Comparison of ENCODE assay signal across 11 cellular contexts in genomic region chr11:120331301-120331966, GRCh38. TPM values are rescaled to one million over a fixed set of nuclear protein-coding genes. Genes with fewer than 3 reads are reported as not detected.
A peak's percentile ranks its signal among the peaks of the same experiment; 100 is the strongest.
DNase-seq lines count a peak whose midpoint lies in the region; ATAC-seq and TF ChIP-seq lines count a peak whose summit lies in the region.
"Had no signal": no experiment of that assay in that cellular context is flagged by ENCODE, and none has a peak within 500 bp of the region (broad histone marks: within the 10 kb centered on the region; RNA-seq: fewer than 3 reads in every experiment).

No MANE protein-coding gene starts in this region.

- no peak overlapping the region for H3K4me3 Mint-ChIP-seq in activated T-helper 2 cell treated with anti-CD3 and anti-CD28 coated beads, Interferon-gamma antibody, Interleukin-2, Interleukin-4, amounts not matched to agents 10 μg/mL and 5 μg/mL and 100 μg/mL, durations not matched to agents 14 hours and 24 hours and 36 hours (ENCODE audit: low read depth)

- ATAC-seq in Right ventricle myocardium superior (ENCODE audit: poor library complexity): peak; percentile 19
- no peak for ATAC-seq in thoracic aorta (ENCODE audit: insufficient number of reproducible peaks, low FRiP score, low read depth)
- no peak for ATAC-seq in HG02870 (IDR thresholded peaks at IDR 0.05; ENCODE audit: unreplicated experiment)
- ATAC-seq: left colon had no signal

- peaks cover 7% of the 10 kb centered on the region for H3K36me3 ChIP-seq in thoracic aorta

- H3K4me3 ChIP-seq in thoracic aorta: no peak overlapping the region

- intact Hi-C loops in Right ventricle myocardium superior (cut with DNase I): loop anchor here (10.0 kb wide), 1 partner anchor 103 kb away; no protein-coding TSS in a partner anchor
- intact Hi-C loops in activated T-helper 2 cell treated with anti-CD3 and anti-CD28 coated beads, Interferon-gamma antibody, Interleukin-2, Interleukin-4, amounts not matched to agents 10 μg/mL and 5 μg/mL and 100 μg/mL, durations not matched to agents 14 hours and 24 hours and 36 hours (cut with micrococcal nuclease): loop anchor here (10.0 kb wide), 1 partner anchor 353 kb away; no protein-coding TSS in a partner anchor

- no peaks in the 10 kb centered on the region for H3K36me3 Mint-ChIP-seq in activated T-helper 2 cell treated with anti-CD3 and anti-CD28 coated beads, Interferon-gamma antibody, Interleukin-2, Interleukin-4, amounts not matched to agents 10 μg/mL and 5 μg/mL and 100 μg/mL, durations not matched to agents 14 hours and 24 hours and 36 hours (ENCODE audit: low read depth)

- H3K9me3 ChIP-seq in thoracic aorta: no peaks in the 10 kb centered on the region

- no peaks in the 10 kb centered on the region for H3K9me3 Mint-ChIP-seq in activated T-helper 2 cell treated with anti-CD3 and anti-CD28 coated beads, Interferon-gamma antibody, Interleukin-2, Interleukin-4, amounts not matched to agents 10 μg/mL and 5 μg/mL and 100 μg/mL, durations not matched to agents 14 hours and 24 hours and 36 hours

- DNase-seq in DMS 273 (lab: John Stamatoyannopoulos, UW; ENCODE audit: unreplicated experiment): peak; percentile 60
- no peak for DNase-seq in DMS 273 treated with DMSO at 0.1 percent for 48 hours (lab: John Stamatoyannopoulos, UW)
- peak; percentile 95 for DNase-seq in amniotic epithelial cell (ENCODE audit: low read depth)
- DNase-seq in Right ventricle myocardium superior: peak; percentile 53
- DNase-seq in thoracic aorta (ENCODE audit: low spot score): no peak
- no peak for DNase-seq in NCI-H510A (lab: John Stamatoyannopoulos, UW)
- DNase-seq in activated T-helper 2 cell treated with anti-CD3 and anti-CD28 coated beads, Interferon-gamma antibody, Interleukin-2, Interleukin-4, amounts not matched to agents 10 μg/mL and 5 μg/mL and 100 μg/mL, durations not matched to agents 14 hours and 24 hours and 36 hours (ENCODE audit: low spot score): no peak
- DNase-seq: cortex of kidney, left colon had no signal

- peaks cover 42% of the 10 kb centered on the region for H3K27me3 Mint-ChIP-seq in activated T-helper 2 cell treated with anti-CD3 and anti-CD28 coated beads, Interferon-gamma antibody, Interleukin-2, Interleukin-4, amounts not matched to agents 10 μg/mL and 5 μg/mL and 100 μg/mL, durations not matched to agents 14 hours and 24 hours and 36 hours (ENCODE audit: low read depth)

- H3K4me1 ChIP-seq in thoracic aorta (ENCODE audit: control insufficient read depth in 1 of 2, low read depth in 2 of 2): peaks cover 40 to 68% of the 10 kb centered on the region in 2 donors

- no peak for TF ChIP-seq CTCF in thoracic aorta (IDR thresholded peaks at IDR 0.05)

- H3K4me1 Mint-ChIP-seq in activated T-helper 2 cell treated with anti-CD3 and anti-CD28 coated beads, Interferon-gamma antibody, Interleukin-2, Interleukin-4, amounts not matched to agents 10 μg/mL and 5 μg/mL and 100 μg/mL, durations not matched to agents 14 hours and 24 hours and 36 hours (ENCODE audit: low read depth): peaks cover 14% of the 10 kb centered on the region

- H3K27me3 ChIP-seq in thoracic aorta (replicated peaks; ENCODE audit: insufficient read depth): no peaks in the 10 kb centered on the region

- peak overlapping the region; percentile 73 to 81 for H3K27ac ChIP-seq in thoracic aorta
- H3K27ac ChIP-seq: 22Rv1 had no signal

- no peak overlapping the region for H3K27ac Mint-ChIP-seq in activated T-helper 2 cell treated with anti-CD3 and anti-CD28 coated beads, Interferon-gamma antibody, Interleukin-2, Interleukin-4, amounts not matched to agents 10 μg/mL and 5 μg/mL and 100 μg/mL, durations not matched to agents 14 hours and 24 hours and 36 hours

RNA-seq across cellular contexts. Expression of gene ARHGEF12, which starts 4.8 kb away (rescaled TPM):
- total RNA-seq in Right ventricle myocardium superior (81.7 TPM), thoracic aorta (100 to 1,000 TPM; 113 to 132 TPM)
- 17.4 and 17.7 TPM in 2 replicates for total RNA-seq in activated T-helper 2 cell treated with anti-CD3 and anti-CD28 coated beads, Interferon-gamma antibody, Interleukin-2, Interleukin-4, amounts not matched to agents 10 μg/mL and 5 μg/mL and 100 μg/mL, durations not matched to agents 14 hours and 24 hours and 36 hours

RNA-seq across cellular contexts. Expression of gene TLCD5, which starts 6.3 kb away (rescaled TPM):
- 7.3 TPM for total RNA-seq in Right ventricle myocardium superior
- total RNA-seq in thoracic aorta: 10 to 100 TPM in 1 of 2 donors, 1 to 10 TPM in 1; 8.0 to 10.7 TPM
- total RNA-seq in activated T-helper 2 cell treated with anti-CD3 and anti-CD28 coated beads, Interferon-gamma antibody, Interleukin-2, Interleukin-4, amounts not matched to agents 10 μg/mL and 5 μg/mL and 100 μg/mL, durations not matched to agents 14 hours and 24 hours and 36 hours: 0.41 and 0.46 TPM in 2 replicates

Comparison
In these comparisons a context has a peak if more than half of its experiments do, and no peak if none do; other contexts are left out.
1. DNase-seq: peak in DMS 273 (single experiment), amniotic epithelial cell (single experiment) and Right ventricle myocardium superior (single experiment); none in DMS 273 treated with DMSO at 0.1 percent for 48 hours (single experiment), thoracic aorta (single experiment), NCI-H510A (single experiment) and activated T-helper 2 cell treated with anti-CD3 and anti-CD28 coated beads, Interferon-gamma antibody, Interleukin-2, Interleukin-4, amounts not matched to agents 10 μg/mL and 5 μg/mL and 100 μg/mL, durations not matched to agents 14 hours and 24 hours and 36 hours (single experiment).